8 cellular contexts compared by ENCODE assay signal in genomic region chr2:217756375-217757107, GRCh38.
A peak's percentile ranks its signal among the peaks of the same experiment; 100 is the strongest.
DNase-seq lines count a peak whose midpoint lies in the region; ATAC-seq lines count a peak whose summit lies in the region.

No MANE protein-coding gene starts in this region.

- H3K9me3 ChIP-seq in effector memory CD4-positive, alpha-beta T cell (ENCODE audit: control insufficient read depth, low read length) = no peaks in the 10 kb centered on the region

- ATAC-seq in GM21447 (IDR thresholded peaks at IDR 0.05; ENCODE audit: unreplicated experiment) = no peak

- DNase-seq in NCI-H1417 (lab: John Stamatoyannopoulos, UW) (peak in 2 of 3 experiments; percentile 11 to 21), NCI-H1417 treated with DMSO at 0.1 percent for 48 hours (lab: John Stamatoyannopoulos, UW) (no peak), NCI-H1694 (lab: John Stamatoyannopoulos, UW) (peak; percentile 37), mesenteric fat pad (ENCODE audit: low spot score) (peak; percentile 94)
- peak; percentile 52 to 77 (median 67) for DNase-seq in activated CD8-positive, alpha-beta memory T cell treated with anti-CD3 and anti-CD28 coated beads for 48 hours (ENCODE audit: low read depth in 2 of 3, low spot score in 2 of 3)
- peak in 2 of 3 donors; percentile 15 to 38 for DNase-seq in effector memory CD4-positive, alpha-beta T cell
- peak; percentile 34 to 45 for DNase-seq in stimulated activated CD8-positive, alpha-beta memory T cell treated with anti-CD3 and anti-CD28 coated beads, Interleukin-2, amount 100 ng/mL, for 1 hour (ENCODE audit: low read depth in 2 of 2)

- no peaks in the 10 kb centered on the region for H3K4me1 ChIP-seq in effector memory CD4-positive, alpha-beta T cell (ENCODE audit: control insufficient read depth, insufficient read depth, low read length, poor library complexity, severe bottlenecking)

- no peak overlapping the region for H3K27ac ChIP-seq in effector memory CD4-positive, alpha-beta T cell (ENCODE audit: insufficient read depth, low read length, poor library complexity, severe bottlenecking)

- peak overlapping the region; percentile 22 for H3K4me3 ChIP-seq in effector memory CD4-positive, alpha-beta T cell (ENCODE audit: insufficient read depth, low read depth, low read length, poor library complexity, severe bottlenecking)

- H3K36me3 ChIP-seq in effector memory CD4-positive, alpha-beta T cell (ENCODE audit: control insufficient read depth, insufficient read depth, low read length) = no peaks in the 10 kb centered on the region

- H3K27me3 ChIP-seq in effector memory CD4-positive, alpha-beta T cell (replicated peaks; ENCODE audit: control insufficient read depth, insufficient read depth, low read length, poor library complexity, severe bottlenecking) = no peaks in the 10 kb centered on the region
